ENCODE assay signal across 25 cellular contexts in the genomic region with DNA sequence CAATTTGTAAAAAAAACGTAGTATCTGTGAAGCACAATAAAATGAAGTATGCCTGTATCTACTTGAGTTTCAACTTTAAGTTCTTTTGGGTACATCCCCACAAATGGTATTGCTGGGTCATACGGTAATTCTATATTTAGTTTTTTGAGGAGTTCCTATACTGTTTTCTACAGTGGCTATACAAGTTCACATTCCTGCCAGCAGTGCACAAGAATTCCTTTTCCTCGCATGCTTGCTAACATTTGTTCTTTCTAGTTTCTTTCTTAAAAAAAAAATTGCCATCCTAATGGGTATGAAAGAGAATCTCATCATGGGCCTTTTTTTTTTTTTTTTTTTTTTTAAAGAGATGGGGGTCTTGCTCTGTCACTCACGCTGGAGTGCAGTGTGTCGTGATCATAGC. TPM values are rescaled to one million over a fixed set of nuclear protein-coding genes. Genes with fewer than 3 reads are reported as not detected.
DNase-seq lines count a peak whose midpoint lies in the region; ATAC-seq and TF ChIP-seq lines count a peak whose summit lies in the region.
"Had no signal": no experiment of that assay in that cellular context is flagged by ENCODE, and none has a peak within 500 bp of the region (broad histone marks: within the 10 kb centered on the region; RNA-seq: fewer than 3 reads in every experiment).

No MANE protein-coding gene starts in this region.

- intact Hi-C loops in posterior cingulate gyrus (cut with DNase I) = no loop called here

- H3K4me1 Mint-ChIP-seq in HFFc6 (ENCODE audit: low read depth) (peaks cover 42% of the 10 kb centered on the region), mesothelial cell of epicardium (peaks cover 8% of the 10 kb centered on the region)
- H3K4me1 Mint-ChIP-seq: nephron progenitor cell had no signal

- H3K27me3 Mint-ChIP-seq in HFFc6 (ENCODE audit: insufficient read depth) (no peaks in the 10 kb centered on the region), mesothelial cell of epicardium (ENCODE audit: low read depth) (no peaks in the 10 kb centered on the region)
- H3K27me3 Mint-ChIP-seq: activated B cell treated with CpG ODN at 0.5 μM for 24 hours; central memory CD8-positive, alpha-beta T cell had no signal

- H3K36me3 Mint-ChIP-seq in HFFc6 (ENCODE audit: low read depth) = peaks cover 21% of the 10 kb centered on the region
- peaks cover 12% of the 10 kb centered on the region for H3K36me3 Mint-ChIP-seq in mesothelial cell of epicardium
- peaks cover 5 to 12% of the 10 kb centered on the region in 2 donors for H3K36me3 Mint-ChIP-seq in activated naive CD4-positive, alpha-beta T cell treated with anti-CD3 and anti-CD28 coated beads, Interleukin-2, amount 50 U/mL, for 72 hours

- ATAC-seq in activated naive CD4-positive, alpha-beta T cell treated with anti-CD3 and anti-CD28 coated beads, Interleukin-2, amount 50 U/mL, for 72 hours = no peak

- H3K9me3 Mint-ChIP-seq in HFFc6 (no peaks in the 10 kb centered on the region), mesothelial cell of epicardium (peaks cover 21% of the 10 kb centered on the region)
- H3K9me3 Mint-ChIP-seq in activated naive CD4-positive, alpha-beta T cell treated with anti-CD3 and anti-CD28 coated beads, Interleukin-2, amount 50 U/mL, for 72 hours = no peaks in the 10 kb centered on the region
- H3K9me3 Mint-ChIP-seq: activated B cell treated with CpG ODN at 0.5 μM for 24 hours; central memory CD8-positive, alpha-beta T cell had no signal

- TF ChIP-seq CTCF in AG09319 (IDR thresholded peaks at IDR 0.05; ENCODE audit: low read depth, low read length) (peak; percentile 7; the same call in 1 of the 2 replicates), HFFc6 (IDR thresholded peaks at IDR 0.05) (peak; percentile 58), cardiac fibroblast (IDR thresholded peaks at IDR 0.05; ENCODE audit: low read depth, low read length) (peak; percentile 39), mesothelial cell of epicardium (IDR thresholded peaks at IDR 0.05; ENCODE audit: unreplicated experiment) (no peak)

- H3K4me3 Mint-ChIP-seq in HFFc6 = no peak overlapping the region
- H3K4me3 Mint-ChIP-seq in mesothelial cell of epicardium = no peak overlapping the region
- H3K4me3 Mint-ChIP-seq: activated B cell treated with CpG ODN at 0.5 μM for 24 hours; central memory CD8-positive, alpha-beta T cell; nephron progenitor cell had no signal

- no peak overlapping the region for H3K4me3 ChIP-seq in cardiac fibroblast (replicated peaks in 1 of 2; ENCODE audit: low read depth in 2 of 2, low read length in 2 of 2)
- H3K4me3 ChIP-seq: adrenal gland, right atrium auricular region, SJCRH30, stomach, upper lobe of left lung had no signal

- H3K27ac Mint-ChIP-seq in HFFc6 = no peak overlapping the region
- H3K27ac Mint-ChIP-seq in mesothelial cell of epicardium = peak overlapping the region; percentile 66
- H3K27ac Mint-ChIP-seq in activated naive CD4-positive, alpha-beta T cell treated with anti-CD3 and anti-CD28 coated beads, Interleukin-2, amount 50 U/mL, for 72 hours = no peak overlapping the region
- H3K27ac Mint-ChIP-seq: activated B cell treated with CpG ODN at 0.5 μM for 24 hours had no signal

- DNase-seq in AG09319 (ENCODE audit: extremely low read depth, low read depth) (no peak), HFFc6 (no peak), cardiac fibroblast (ENCODE audit: low read depth in 2 of 2) (peak; percentile 16 to 17), mesothelial cell of epicardium (ENCODE audit: low spot score in 2 of 2, unreplicated experiment in 2 of 2) (no peak), posterior cingulate gyrus (no peak), 8988T (no peak)
- DNase-seq in activated naive CD4-positive, alpha-beta T cell treated with anti-CD3 and anti-CD28 coated beads, Interleukin-2, amount 50 U/mL, for 72 hours (ENCODE audit: low spot score in 2 of 2) = no peak
- no peak for DNase-seq in activated T-cell treated with anti-CD3 and anti-CD28 coated beads, Interleukin-2, amount 50 U/mL, for 1 hour
- DNase-seq: ACHN; activated B cell treated with CpG ODN at 0.5 μM for 24 hours; adrenal gland; effector CD4-positive, alpha-beta T cell; H7; islet precursor cell; KG1; mesenchymal stem cell; NCI-H1092 treated with DMSO at 0.1 percent for 48 hours; NCI-H2107; NCI-H524 treated with DMSO at 0.1 percent for 48 hours; nephron progenitor cell; SJCRH30; stomach; upper lobe of left lung had no signal

RNA-seq across cellular contexts. Expression of a gene that starts 41.9 kb away (rescaled TPM):
- total RNA-seq in HFFc6 (2021; fragmentation: NEBNext Ultra II Directional; extraction: Animal tissue kit (Norgen Biotek cat#: 25700)) = 10 to 100 TPM; 42.5 to 60.0 (median 52.1) TPM
- 37.5 to 44.5 TPM (median 40.9 TPM) in 3 replicates for total RNA-seq in mesothelial cell of epicardium
- 10 to 100 TPM; 37.0 to 61.6 TPM for total RNA-seq in activated naive CD4-positive, alpha-beta T cell treated with anti-CD3 and anti-CD28 coated beads, Interleukin-2, amount 50 U/mL, for 72 hours

Comparison
In these comparisons a context has a peak if more than half of its experiments do, and no peak if none do; other contexts are left out.
1. DNase-seq: peak in cardiac fibroblast (2 of 2); none in AG09319 (single experiment), HFFc6 (single experiment), mesothelial cell of epicardium (0 of 2), activated naive CD4-positive, alpha-beta T cell treated with anti-CD3 and anti-CD28 coated beads, Interleukin-2, amount 50 U/mL, for 72 hours (0 of 2), posterior cingulate gyrus (0 of 10), 8988T (single experiment) and activated T-cell treated with anti-CD3 and anti-CD28 coated beads, Interleukin-2, amount 50 U/mL, for 1 hour (single experiment).